In the genomic region with DNA sequence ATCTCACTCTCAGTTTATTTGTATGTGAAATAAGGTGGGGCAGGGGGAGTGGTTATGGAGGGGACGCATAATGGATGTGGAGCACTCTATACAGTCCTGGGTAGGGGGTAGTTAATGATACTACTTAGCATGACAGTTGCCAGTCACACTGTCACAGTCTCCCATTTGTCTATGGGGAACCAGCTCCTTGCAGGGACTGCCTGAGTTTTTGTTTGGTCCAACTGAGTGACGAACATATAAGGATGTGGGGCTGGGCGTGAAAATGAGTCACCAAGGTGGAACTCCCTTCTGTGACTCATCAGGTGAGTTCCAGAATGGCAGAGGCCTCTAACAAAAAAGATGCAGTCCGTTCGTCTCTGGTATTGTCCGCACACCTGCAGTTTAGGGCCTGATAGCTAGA, we compare ENCODE assay signal across 9 cellular contexts.
DNase-seq lines count a peak whose midpoint lies in the region; ATAC-seq and FAIRE-seq lines count a peak whose summit lies in the region.
"Had no signal": no experiment of that assay in that cellular context is flagged by ENCODE, and none has a peak within 500 bp of the region (broad histone marks: within the 10 kb centered on the region; RNA-seq: fewer than 3 reads in every experiment).

No MANE protein-coding gene starts in this region.

- H3K36me3 ChIP-seq in HUES64 (ENCODE audit: insufficient read depth, low read length) = no peaks in the 10 kb centered on the region

- H3K27ac ChIP-seq in HUES64 (ENCODE audit: low read depth, low read length) = peak overlapping the region; percentile 89

- 24% methylated on average over 6 of the region's 6 CpGs for whole genome bisulfite sequencing in HUES64

- H3K4me3 ChIP-seq in HUES64 (ENCODE audit: low read length) = no peak overlapping the region

- no peaks in the 10 kb centered on the region for H3K9me3 ChIP-seq in HUES64 (ENCODE audit: insufficient read depth, low read depth, low read length)

- no peak for FAIRE-seq in frontal cortex (lab: Jason Lieb, UNC)

- H3K4me1 ChIP-seq in HUES64 (ENCODE audit: insufficient read depth, low read length) = peaks cover 37% of the 10 kb centered on the region

- DNase-seq in astrocyte of the hippocampus (ENCODE audit: low read depth, low spot score) (peak; percentile 53), NCI-H2227 (lab: John Stamatoyannopoulos, UW; ENCODE audit: unreplicated experiment) (no peak), mesenteric fat pad (ENCODE audit: low spot score) (no peak), frontal cortex (ENCODE audit: low spot score in 2 of 2) (no peak)
- DNase-seq in stimulated activated CD4-positive, alpha-beta T cell treated with anti-CD3 and anti-CD28 coated beads, Interleukin-4, amount 100 ng/mL, for 48 hours (ENCODE audit: low read depth in 2 of 2) = peak; percentile 18 to 24
- DNase-seq: T-helper 9 cell had no signal

- ATAC-seq in GM19468 (IDR thresholded peaks at IDR 0.05; ENCODE audit: extremely low read depth, unreplicated experiment) (peak; percentile 26), HG03196 (IDR thresholded peaks at IDR 0.05; ENCODE audit: unreplicated experiment) (no peak)

- no peak overlapping the region for H3K9ac ChIP-seq in HUES64 (ENCODE audit: low read depth, low read length)

- H3K27me3 ChIP-seq in HUES64 (ENCODE audit: insufficient read depth, low read length) = no peaks in the 10 kb centered on the region

Comparison
In these comparisons a context has a peak if more than half of its experiments do, and no peak if none do; other contexts are left out.
1. DNase-seq: peak in astrocyte of the hippocampus (single experiment) and stimulated activated CD4-positive, alpha-beta T cell treated with anti-CD3 and anti-CD28 coated beads, Interleukin-4, amount 100 ng/mL, for 48 hours (2 of 2); none in NCI-H2227 (single experiment), mesenteric fat pad (single experiment) and frontal cortex (0 of 2).